8 cellular contexts compared by ENCODE assay signal in genomic region chr5:112186401-112186990, GRCh38.
DNase-seq lines count a peak whose midpoint lies in the region; ATAC-seq and TF ChIP-seq lines count a peak whose summit lies in the region.

No MANE protein-coding gene starts in this region.

- H3K79me2 ChIP-seq in OCI-LY1 (ENCODE audit: insufficient read depth, low read length), result no peaks in the 10 kb centered on the region

- TF ChIP-seq CTCF in BE2C (IDR thresholded peaks at IDR 0.05; ENCODE audit: low read depth, low read length) (peak; percentile 70), GM13976 (IDR thresholded peaks at IDR 0.05; ENCODE audit: borderline replicate concordance, control extremely low read depth, extremely low read depth, insufficient read depth, missing control alignments) (peak; percentile 68), OCI-LY1 (IDR thresholded peaks at IDR 0.05; ENCODE audit: low read length) (peak; percentile 67), coronary artery (IDR thresholded peaks at IDR 0.05) (peak; percentile 26)

- no peak overlapping the region for H3K9ac ChIP-seq in OCI-LY1 (ENCODE audit: low read length)

- POLR2A ChIA-PET in naive thymus-derived CD4-positive, alpha-beta T cell (lab: Charles Lee), result no interaction called here

- no peaks in the 10 kb centered on the region; the same call in 1 of the 2 replicates for H3K9me3 ChIP-seq in BE2C
- no peaks in the 10 kb centered on the region for H3K9me3 ChIP-seq in OCI-LY1 (ENCODE audit: low read length)
- H3K9me3 ChIP-seq in naive thymus-derived CD4-positive, alpha-beta T cell (ENCODE audit: control insufficient read depth in 2 of 3, low read length in 3 of 3), result no peaks in the 10 kb centered on the region
- no peaks in the 10 kb centered on the region for H3K9me3 ChIP-seq in MG63

- H3K36me3 Mint-ChIP-seq in naive thymus-derived CD4-positive, alpha-beta T cell, result no peaks in the 10 kb centered on the region

- H3K27me3 ChIP-seq in BE2C, result peaks cover 96% of the 10 kb centered on the region
- no peaks in the 10 kb centered on the region for H3K27me3 ChIP-seq in OCI-LY1 (ENCODE audit: insufficient read depth, low read length)
- H3K27me3 ChIP-seq in naive thymus-derived CD4-positive, alpha-beta T cell (ENCODE audit: control insufficient read depth in 2 of 2, insufficient read depth in 2 of 2, low read length in 2 of 2), result no peaks in the 10 kb centered on the region
- peaks cover 4% of the 10 kb centered on the region; the same call in 1 of the 2 replicates for H3K27me3 ChIP-seq in MG63

- ATAC-seq in naive thymus-derived CD4-positive, alpha-beta T cell, result peak; percentile 61
- no peak for ATAC-seq in HG03520 (IDR thresholded peaks at IDR 0.05; ENCODE audit: unreplicated experiment)

- in situ Hi-C loops in GM13976 (cut with MboI; ENCODE audit: low sequenced_read_pairs, unreplicated experiment), result no loop called here

- intact Hi-C loops in naive thymus-derived CD4-positive, alpha-beta T cell (cut with micrococcal nuclease), result loop anchor here (1.0 kb wide), 2 partner anchors 11 to 26 kb away; no protein-coding TSS in a partner anchor

- H3K27ac ChIP-seq in OCI-LY1 (ENCODE audit: low read depth, low read length, poor library complexity, severe bottlenecking) (no peak overlapping the region), coronary artery (no peak overlapping the region)
- no peak overlapping the region for H3K27ac ChIP-seq in naive thymus-derived CD4-positive, alpha-beta T cell (ENCODE audit: low read depth, low read length)

- H4K20me1 ChIP-seq in OCI-LY1 (ENCODE audit: insufficient read depth, low read length), result no peaks in the 10 kb centered on the region

- H3K27ac Mint-ChIP-seq in naive thymus-derived CD4-positive, alpha-beta T cell, result no peak overlapping the region

- no peaks in the 10 kb centered on the region for H3F3A ChIP-seq in OCI-LY1 (ENCODE audit: insufficient read depth, low read length)

- H2AFZ ChIP-seq in OCI-LY1 (ENCODE audit: low read length), result no peak overlapping the region

- peaks cover 27 to 61% (median 43%) of the 10 kb centered on the region in 5 donors for H3K27me3 Mint-ChIP-seq in naive thymus-derived CD4-positive, alpha-beta T cell

- H3K9me3 Mint-ChIP-seq in naive thymus-derived CD4-positive, alpha-beta T cell, result no peaks in the 10 kb centered on the region

- DNase-seq in BE2C, result peak; percentile 39
- peak; percentile 26 for DNase-seq in GM13976 (ENCODE audit: low spot score)
- no peak for DNase-seq in coronary artery (ENCODE audit: low spot score)
- DNase-seq in naive thymus-derived CD4-positive, alpha-beta T cell, result peak in 3 of 9 donors; percentile 1 to 16 (median 5)
- no peak for DNase-seq in MG63
- DNase-seq in T-helper 9 cell, result no peak

- H3K4me1 Mint-ChIP-seq in naive thymus-derived CD4-positive, alpha-beta T cell, result no peaks in the 10 kb centered on the region

- no peaks in the 10 kb centered on the region for H3K9me2 ChIP-seq in OCI-LY1 (ENCODE audit: low read depth, low read length)

- H3K4me1 ChIP-seq in BE2C (no peaks in the 10 kb centered on the region), OCI-LY1 (ENCODE audit: insufficient read depth, low read length, severe bottlenecking) (no peaks in the 10 kb centered on the region)
- H3K4me1 ChIP-seq in naive thymus-derived CD4-positive, alpha-beta T cell (ENCODE audit: control insufficient read depth in 2 of 2, insufficient read depth in 2 of 2, low read length in 2 of 2), result no peaks in the 10 kb centered on the region

- H3K4me3 Mint-ChIP-seq in naive thymus-derived CD4-positive, alpha-beta T cell, result no peak overlapping the region

- CTCF ChIA-PET in naive thymus-derived CD4-positive, alpha-beta T cell (lab: Charles Lee), result interaction anchor here (1.1 kb wide), 1 partner anchor 11 kb away, joined by 5 read pairs; no protein-coding TSS in a partner anchor

- H3K4me3 ChIP-seq in BE2C (ENCODE audit: low read depth, low read length) (no peak overlapping the region), OCI-LY1 (ENCODE audit: low read depth, low read length, poor library complexity, severe bottlenecking) (no peak overlapping the region), coronary artery (no peak overlapping the region), MG63 (no peak overlapping the region)
- no peak overlapping the region for H3K4me3 ChIP-seq in naive thymus-derived CD4-positive, alpha-beta T cell (ENCODE audit: low read length)

- no peak overlapping the region for H3K4me2 ChIP-seq in OCI-LY1 (ENCODE audit: low read length)

- H3K36me3 ChIP-seq in BE2C (no peaks in the 10 kb centered on the region), OCI-LY1 (ENCODE audit: insufficient read depth, low read length) (no peaks in the 10 kb centered on the region), MG63 (no peaks in the 10 kb centered on the region)
- H3K36me3 ChIP-seq in naive thymus-derived CD4-positive, alpha-beta T cell (ENCODE audit: control insufficient read depth in 2 of 3, insufficient read depth in 3 of 3, low read length in 3 of 3), result no peaks in the 10 kb centered on the region

Comparison
In these comparisons a context has a peak if more than half of its experiments do, and no peak if none do; other contexts are left out.
1. DNase-seq: peak in BE2C (single experiment) and GM13976 (single experiment); none in coronary artery (single experiment), MG63 (single experiment) and T-helper 9 cell (single experiment).
2. Peak in every context shown above with its lines, with median percentiles within 50 percentile points of each other: CTCF ChIP-seq.